In the genomic region with DNA sequence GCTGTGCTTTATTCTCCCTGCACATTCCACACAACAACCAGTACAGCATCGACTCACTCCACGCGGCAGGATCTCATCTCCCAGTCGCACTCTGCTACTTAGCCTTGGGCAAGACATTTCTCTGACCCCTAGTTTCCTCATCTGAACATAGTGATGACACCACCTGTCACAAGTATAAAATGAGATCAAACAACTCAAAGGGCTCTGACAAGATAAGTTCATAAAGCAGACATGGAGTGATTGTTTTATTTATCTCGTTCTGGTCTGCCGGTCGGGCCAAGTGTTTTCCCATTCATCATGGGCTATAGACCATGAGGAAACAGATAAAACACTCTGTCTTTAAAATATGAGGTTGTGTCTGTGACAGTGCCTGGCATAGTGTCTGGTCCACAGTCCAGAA, we compare ENCODE assay signal across 30 cellular contexts. TPM values are rescaled to one million over a fixed set of nuclear protein-coding genes. Genes with fewer than 3 reads are reported as not detected.
"Had no signal": no experiment of that assay in that cellular context is flagged by ENCODE, and none has a peak within 500 bp of the region (broad histone marks: within the 10 kb centered on the region; RNA-seq: fewer than 3 reads in every experiment).

No MANE protein-coding gene starts in this region.

- H3K4me1 Mint-ChIP-seq: stimulated activated effector memory CD8-positive, alpha-beta T cell treated with anti-CD3 and anti-CD28 coated beads, Interleukin-12 subunit alpha, Interleukin-12 subunit beta, amount 100 ng/mL, for 72 hours had no signal

- H3K9me3 Mint-ChIP-seq: dendritic cell treated with granulocyte-macrophage colony-stimulating factor and Interleukin-4, amounts not matched to agents 40 ng/mL and 50 ng/mL, for 4 days; nephron progenitor cell; stimulated activated effector memory CD8-positive, alpha-beta T cell treated with anti-CD3 and anti-CD28 coated beads, Interleukin-12 subunit alpha, Interleukin-12 subunit beta, amount 100 ng/mL, for 72 hours had no signal

- H3K27me3 Mint-ChIP-seq: activated naive CD8-positive, alpha-beta T cell had no signal

- H3K4me3 Mint-ChIP-seq: activated CD8-positive, alpha-beta T cell treated with anti-CD3 and anti-CD28 coated beads, Interleukin-2, amount 10 ng/mL, durations not matched to agents 7 days and 5 days; activated naive CD8-positive, alpha-beta T cell; dendritic cell treated with granulocyte-macrophage colony-stimulating factor and Interleukin-4, amounts not matched to agents 40 ng/mL and 50 ng/mL, for 4 days; nephron progenitor cell; stimulated activated effector memory CD8-positive, alpha-beta T cell treated with anti-CD3 and anti-CD28 coated beads, Interleukin-12 subunit alpha, Interleukin-12 subunit beta, amount 100 ng/mL, for 72 hours had no signal

- H3K9me3 ChIP-seq: adrenal gland, ascending aorta, heart right ventricle, lower lobe of right lung, mucosa of descending colon, stomach, transverse colon had no signal

- ATAC-seq: activated CD8-positive, alpha-beta T cell treated with anti-CD3 and anti-CD28 coated beads, Interleukin-2, amount 10 ng/mL, durations not matched to agents 7 days and 5 days; heart right ventricle; left lobe of liver; lower lobe of right lung; mucosa of descending colon; sciatic nerve; stimulated activated effector memory CD8-positive, alpha-beta T cell treated with anti-CD3 and anti-CD28 coated beads, Interleukin-12 subunit alpha, Interleukin-12 subunit beta, amount 100 ng/mL, for 72 hours had no signal

- H3K4me1 ChIP-seq: adrenal gland, ascending aorta, heart right ventricle, lower lobe of right lung, stomach, transverse colon had no signal

- H3K36me3 ChIP-seq: adrenal gland, ascending aorta, brain microvascular endothelial cell, lower lobe of right lung, transverse colon had no signal

- H3K27me3 ChIP-seq: ascending aorta, brain microvascular endothelial cell, transverse colon had no signal

- H3K4me3 ChIP-seq: adrenal gland, ascending aorta, heart right ventricle, lower lobe of right lung, mucosa of descending colon, stomach, transverse colon had no signal

- FAIRE-seq: small intestine, urothelium cell line had no signal

- DNase-seq: activated CD4-positive, alpha-beta T cell treated with anti-CD3 and anti-CD28 coated beads for 1 hour; activated CD4-positive, alpha-beta T cell treated with anti-CD3 and anti-CD28 coated beads, Interleukin-2, amount 50 U/mL, for 1 hour; activated CD8-positive, alpha-beta T cell treated with anti-CD3 and anti-CD28 coated beads, Interleukin-2, amount 10 ng/mL, durations not matched to agents 7 days and 5 days; activated gamma-delta T cell treated with Interleukin-2 at 50 U/mL for 16 hours; activated T-cell treated with anti-CD3 and anti-CD28 coated beads, Interleukin-2, amount 50 U/mL, for 1 hour; adrenal gland; brain microvascular endothelial cell; caudate nucleus; effector CD4-positive, alpha-beta T cell; erythroblast; foreskin fibroblast; heart right ventricle; islet precursor cell; lower lobe of right lung; mesendoderm; mucosa of descending colon; nephron progenitor cell; nucleus accumbens; small intestine; stimulated activated CD4-positive, alpha-beta T cell treated with anti-CD3 and anti-CD28 coated beads, Interleukin-2, amount 100 ng/mL, for 24 hours; stomach; transverse colon had no signal

- H3K27ac Mint-ChIP-seq: activated CD8-positive, alpha-beta T cell treated with anti-CD3 and anti-CD28 coated beads, Interleukin-2, amount 10 ng/mL, durations not matched to agents 7 days and 5 days; activated naive CD8-positive, alpha-beta T cell; dendritic cell treated with granulocyte-macrophage colony-stimulating factor and Interleukin-4, amounts not matched to agents 40 ng/mL and 50 ng/mL, for 4 days; nephron progenitor cell; stimulated activated effector memory CD8-positive, alpha-beta T cell treated with anti-CD3 and anti-CD28 coated beads, Interleukin-12 subunit alpha, Interleukin-12 subunit beta, amount 100 ng/mL, for 72 hours had no signal

RNA-seq across cellular contexts. Expression of a gene that starts 35.0 kb away (rescaled TPM):
- polyA plus RNA-seq: fibroblast of lung had no signal
